17 cellular contexts compared by ENCODE assay signal in genomic region chr7:80829527-80829926, GRCh38.
"Had no signal": no experiment of that assay in that cellular context is flagged by ENCODE, and none has a peak within 500 bp of the region (broad histone marks: within the 10 kb centered on the region; RNA-seq: fewer than 3 reads in every experiment).

No MANE protein-coding gene starts in this region.

- H3K4me3 Mint-ChIP-seq: activated B cell treated with CpG ODN at 0.5 μM for 24 hours; activated CD4-positive, alpha-beta T cell treated with anti-CD3 and anti-CD28 coated beads, Interleukin-2, amount 10 ng/mL, durations not matched to agents 7 days and 5 days; activated T-helper 17 cell treated with anti-CD3 and anti-CD28 coated beads, Interleukin-2, amount 50 U/mL, for 72 hours; brain; memory B cell; nephron; stimulated activated naive CD8-positive, alpha-beta T cell treated with anti-CD3 and anti-CD28 coated beads, Interleukin-15, Interleukin-2, amounts not matched to agents 100 ng/mL and 50 ng/mL, for 24 hours; T-helper 1 cell treated with Interleukin-12 subunit alpha and Interleukin-12 subunit beta and Interleukin-4 antibody, amounts not matched to agents 30 μg/mL and 1 μg/mL, for 36 hours had no signal

- H3K27me3 Mint-ChIP-seq: activated B cell treated with CpG ODN at 0.5 μM for 24 hours; activated CD4-positive, alpha-beta T cell treated with anti-CD3 and anti-CD28 coated beads, Interleukin-2, amount 10 ng/mL, durations not matched to agents 7 days and 5 days; activated T-helper 17 cell treated with anti-CD3 and anti-CD28 coated beads, Interleukin-2, amount 50 U/mL, for 72 hours; memory B cell; stimulated activated naive CD8-positive, alpha-beta T cell treated with anti-CD3 and anti-CD28 coated beads, Interleukin-15, Interleukin-2, amounts not matched to agents 100 ng/mL and 50 ng/mL, for 24 hours had no signal

- H3K4me1 Mint-ChIP-seq: activated B cell treated with CpG ODN at 0.5 μM for 24 hours; activated T-helper 17 cell treated with anti-CD3 and anti-CD28 coated beads, Interleukin-2, amount 50 U/mL, for 72 hours; memory B cell had no signal

- H3K27me3 ChIP-seq: esophagus muscularis mucosa had no signal

- H3K27ac Mint-ChIP-seq: activated B cell treated with CpG ODN at 0.5 μM for 24 hours; activated CD4-positive, alpha-beta T cell treated with anti-CD3 and anti-CD28 coated beads, Interleukin-2, amount 10 ng/mL, durations not matched to agents 7 days and 5 days; activated T-helper 17 cell treated with anti-CD3 and anti-CD28 coated beads, Interleukin-2, amount 50 U/mL, for 72 hours; brain; immature natural killer cell; memory B cell; nephron; stimulated activated naive CD8-positive, alpha-beta T cell treated with anti-CD3 and anti-CD28 coated beads, Interleukin-15, Interleukin-2, amounts not matched to agents 100 ng/mL and 50 ng/mL, for 24 hours; T-helper 1 cell treated with Interleukin-12 subunit alpha and Interleukin-12 subunit beta and Interleukin-4 antibody, amounts not matched to agents 30 μg/mL and 1 μg/mL, for 36 hours had no signal

- DNase-seq: activated B cell treated with CpG ODN at 0.5 μM for 24 hours; activated CD4-positive, alpha-beta T cell treated with anti-CD3 and anti-CD28 coated beads, Interleukin-2, amount 10 ng/mL, durations not matched to agents 7 days and 5 days; activated naive CD4-positive, alpha-beta T cell treated with anti-CD3 and anti-CD28 coated beads, Interleukin-2, amount 50 U/mL, for 16 hours; activated T-cell treated with anti-CD3 and anti-CD28 coated beads for 4 hours; amniotic stem cell; cerebellar nuclear complex; immature natural killer cell; stimulated activated CD4-positive, alpha-beta T cell treated with anti-CD3 and anti-CD28 coated beads, Interleukin-15, amount 100 ng/mL, for 24 hours; stimulated activated CD4-positive, alpha-beta T cell treated with anti-CD3 and anti-CD28 coated beads, Interleukin-4, amount 100 ng/mL, for 24 hours had no signal

- H3K9me3 Mint-ChIP-seq: activated B cell treated with CpG ODN at 0.5 μM for 24 hours; activated CD4-positive, alpha-beta T cell treated with anti-CD3 and anti-CD28 coated beads, Interleukin-2, amount 10 ng/mL, durations not matched to agents 7 days and 5 days; brain; nephron; stimulated activated naive CD8-positive, alpha-beta T cell treated with anti-CD3 and anti-CD28 coated beads, Interleukin-15, Interleukin-2, amounts not matched to agents 100 ng/mL and 50 ng/mL, for 24 hours; T-helper 1 cell treated with Interleukin-12 subunit alpha and Interleukin-12 subunit beta and Interleukin-4 antibody, amounts not matched to agents 30 μg/mL and 1 μg/mL, for 36 hours had no signal

- H3K9me3 ChIP-seq: esophagus muscularis mucosa had no signal

- ATAC-seq: activated T-helper 17 cell treated with anti-CD3 and anti-CD28 coated beads, Interleukin-2, amount 50 U/mL, for 72 hours; left lobe of liver had no signal

- H3K36me3 ChIP-seq: esophagus muscularis mucosa had no signal

- H3K36me3 Mint-ChIP-seq: brain, immature natural killer cell, memory B cell had no signal

- H3K4me3 ChIP-seq: esophagus muscularis mucosa had no signal
